In genomic region chr9:78015242-78015641, GRCh38 we compare ENCODE assay signal across 14 cellular contexts.
"Had no signal": no experiment of that assay in that cellular context is flagged by ENCODE, and none has a peak within 500 bp of the region (broad histone marks: within the 10 kb centered on the region; RNA-seq: fewer than 3 reads in every experiment).

No MANE protein-coding gene starts in this region.

- FAIRE-seq: urothelium cell line had no signal

- H3K36me3 ChIP-seq: left ventricle myocardium inferior had no signal

- DNase-seq: activated CD4-positive, alpha-beta T cell treated with anti-CD3 and anti-CD28 coated beads for 48 hours; activated CD8-positive, alpha-beta memory T cell treated with anti-CD3 and anti-CD28 coated beads, Interleukin-2, amount 50 U/mL, for 48 hours; activated CD8-positive, alpha-beta T cell treated with anti-CD3 and anti-CD28 coated beads, Interleukin-2, amount 10 ng/mL, durations not matched to agents 7 days and 5 days; activated naive CD4-positive, alpha-beta T cell treated with Interleukin-2 at 50 U/mL for 16 hours; caudate nucleus; cortex of kidney; effector memory CD8-positive, alpha-beta T cell; left ventricle myocardium inferior; nephron progenitor cell; stimulated activated CD4-positive, alpha-beta T cell treated with anti-CD3 and anti-CD28 coated beads, Interleukin-4, amount 100 ng/mL, for 1 hour; stimulated activated CD8-positive, alpha-beta memory T cell treated with anti-CD3 and anti-CD28 coated beads, Interleukin-4, amount 100 ng/mL, for 48 hours had no signal

- H3K9me3 ChIP-seq: left ventricle myocardium inferior had no signal

- H3K27ac ChIP-seq: epithelial cell of prostate, left ventricle myocardium inferior, VCaP had no signal

- H3K4me3 ChIP-seq: left ventricle myocardium inferior had no signal
